Comparison of ENCODE assay signal across 8 cellular contexts in the genomic region with DNA sequence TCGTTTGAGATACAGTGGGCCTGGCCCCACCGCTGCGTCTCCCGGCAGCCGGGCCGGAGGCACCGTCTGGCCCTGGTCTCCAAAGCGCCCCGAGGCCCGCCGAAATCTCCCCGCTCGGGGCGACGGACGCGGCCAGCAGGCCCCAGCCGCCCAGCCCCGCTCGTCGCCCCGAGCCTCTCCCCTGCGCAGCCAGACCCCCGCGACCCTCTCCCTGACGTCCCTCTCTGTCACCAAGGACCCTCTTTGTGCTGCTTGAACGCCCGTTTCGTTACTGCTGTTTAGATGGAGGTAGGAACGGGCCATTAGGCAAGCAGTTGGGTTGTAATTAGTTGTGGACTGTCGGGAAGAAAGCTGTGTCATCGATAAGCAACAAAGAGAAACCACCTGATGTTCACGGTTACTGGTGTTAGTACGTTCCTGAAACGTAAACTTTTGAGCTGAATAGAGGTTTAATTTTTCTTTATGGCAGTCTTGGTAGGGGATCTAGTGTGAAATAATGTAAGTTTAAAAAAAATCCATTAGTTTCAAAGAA. TPM values are rescaled to one million over a fixed set of nuclear protein-coding genes. Genes with fewer than 3 reads are reported as not detected.
DNase-seq lines count a peak whose midpoint lies in the region; ATAC-seq, FAIRE-seq and TF ChIP-seq lines count a peak whose summit lies in the region.

No MANE protein-coding gene starts in this region.

- H3K4me3 ChIP-seq in AG04449 (ENCODE audit: low read depth, low read length) (peak overlapping the region; percentile 90), endodermal cell (ENCODE audit: low read length) (peak overlapping the region; percentile 88)

- WGBS in endodermal cell (ENCODE audit: insufficient coverage in 1 of 2, insufficient read length in 1 of 2), 2 experiments = 0% methylated on average over 8 to 35 of the region's 35 CpGs

- CTCF ChIA-PET in AG04449 (lab: Yijun Ruan, JAX) = interaction anchor here (1.1 to 3.7 kb wide), 4 partner anchors 13 to 55 kb away, joined by 3 to 17 read pairs (median 5); no protein-coding TSS in a partner anchor

- H3K27ac Mint-ChIP-seq in endodermal cell = peak overlapping the region; percentile 99

- H3K27ac ChIP-seq in endodermal cell (ENCODE audit: low read depth, low read length) = peak overlapping the region; percentile 98

- peaks cover 3% of the 10 kb centered on the region for H3K27me3 ChIP-seq in endodermal cell (ENCODE audit: control insufficient read depth, insufficient read depth, low read length, poor library complexity, severe bottlenecking)

- ATAC-seq in HG02852 (IDR thresholded peaks at IDR 0.05; ENCODE audit: unreplicated experiment) = peak; percentile 20
- ATAC-seq in activated CD4-positive, CD25-positive, alpha-beta regulatory T cell treated with anti-CD3 and anti-CD28 coated beads, Interleukin-2, amount 50 U/mL, for 24 hours = peak; percentile 10 to 14

- peaks cover 1% of the 10 kb centered on the region for H3K9me3 ChIP-seq in endodermal cell (ENCODE audit: control insufficient read depth, low read length)

- H3K9ac ChIP-seq in endodermal cell (ENCODE audit: extremely low read depth, low read length, poor library complexity, severe bottlenecking) = peak overlapping the region; percentile 92

- H3K4me3 Mint-ChIP-seq in endodermal cell = peak overlapping the region; percentile 89

- peak; percentile 94 for FAIRE-seq in GM12891 (lab: Jason Lieb, UNC)

- H3K4me1 Mint-ChIP-seq in endodermal cell = peaks cover 14% of the 10 kb centered on the region

- DNase-seq in AG04449 (ENCODE audit: low read depth, low spot score) (no peak), GM12891 (ENCODE audit: insufficient read length, low spot score) (peak; percentile 8), NCI-H2029 (lab: John Stamatoyannopoulos, UW) (peak; percentile 14), endodermal cell (no peak), midbrain (lab: John Stamatoyannopoulos, UW) (peak; percentile 36), superior temporal gyrus (ENCODE audit: extremely low spot score) (peak; percentile 55)

- peaks cover 1% of the 10 kb centered on the region for H3K27me3 Mint-ChIP-seq in endodermal cell (ENCODE audit: insufficient read depth)

- no peaks in the 10 kb centered on the region for H3K4me1 ChIP-seq in endodermal cell (ENCODE audit: control insufficient read depth, insufficient read depth, low read length)

- H3K9me3 Mint-ChIP-seq in endodermal cell = peaks cover 1% of the 10 kb centered on the region

- TF ChIP-seq CTCF in AG04449 (IDR thresholded peaks at IDR 0.05; ENCODE audit: insufficient read depth, low read length, missing control alignments) (no peak), endodermal cell (conservative IDR thresholded peaks at IDR 0.05) (no peak)

- H3K36me3 Mint-ChIP-seq in endodermal cell (ENCODE audit: low read depth) = peaks cover 13% of the 10 kb centered on the region

- peak; percentile 34; the same call in 1 of the 2 replicates for TF ChIP-seq POLR2A in GM12891 (IDR thresholded peaks at IDR 0.05; ENCODE audit: low read depth, low read length)

- POLR2A ChIA-PET in AG04449 (lab: Yijun Ruan, JAX) = interaction anchor here (0.6 kb wide), 1 partner anchor 11 kb away, joined by 3 read pairs; no protein-coding TSS in a partner anchor

- H3K36me3 ChIP-seq in endodermal cell (ENCODE audit: control insufficient read depth, insufficient read depth, low read length) = peaks cover 12% of the 10 kb centered on the region

TF ChIP-seq in GM12891, 5 proteins besides CTCF, POLR2A, EP300 and RAD21:
- TF ChIP-seq POU2F2 (IDR thresholded peaks at IDR 0.05; ENCODE audit: low read depth, low read length) (no peak), SPI1 (IDR thresholded peaks at IDR 0.05; ENCODE audit: low read depth, low read length) (no peak), PAX5 (IDR thresholded peaks at IDR 0.05; ENCODE audit: insufficient read depth, low read length, severe bottlenecking) (no peak), POLR2AphosphoS5 (IDR thresholded peaks at IDR 0.05; ENCODE audit: low read depth, low read length) (no peak), TAF1 (IDR thresholded peaks at IDR 0.05; ENCODE audit: low read depth, low read length) (no peak; the same call in 1 of the 2 replicates)

RNA-seq across cellular contexts. Expression of a gene that starts 0.7 kb away (rescaled TPM):
- polyA plus RNA-seq in GM12891 (2012; ENCODE audit: low read depth, missing spikeins) = 38.1 TPM
- total RNA-seq in endodermal cell = 10 to 100 TPM; 81.0 to 81.6 TPM
- polyA plus RNA-seq in endodermal cell (2013, experiment 1 of 2) = 96.1 TPM
- polyA plus RNA-seq in endodermal cell (2013, experiment 2 of 2) = 91.2 TPM

Comparison
In these comparisons a context has a peak if more than half of its experiments do, and no peak if none do; other contexts are left out.
1. DNase-seq: peak in GM12891 (single experiment), NCI-H2029 (single experiment), midbrain (single experiment) and superior temporal gyrus (single experiment); none in AG04449 (single experiment) and endodermal cell (single experiment).